8 cellular contexts compared by ENCODE assay signal in the genomic region with DNA sequence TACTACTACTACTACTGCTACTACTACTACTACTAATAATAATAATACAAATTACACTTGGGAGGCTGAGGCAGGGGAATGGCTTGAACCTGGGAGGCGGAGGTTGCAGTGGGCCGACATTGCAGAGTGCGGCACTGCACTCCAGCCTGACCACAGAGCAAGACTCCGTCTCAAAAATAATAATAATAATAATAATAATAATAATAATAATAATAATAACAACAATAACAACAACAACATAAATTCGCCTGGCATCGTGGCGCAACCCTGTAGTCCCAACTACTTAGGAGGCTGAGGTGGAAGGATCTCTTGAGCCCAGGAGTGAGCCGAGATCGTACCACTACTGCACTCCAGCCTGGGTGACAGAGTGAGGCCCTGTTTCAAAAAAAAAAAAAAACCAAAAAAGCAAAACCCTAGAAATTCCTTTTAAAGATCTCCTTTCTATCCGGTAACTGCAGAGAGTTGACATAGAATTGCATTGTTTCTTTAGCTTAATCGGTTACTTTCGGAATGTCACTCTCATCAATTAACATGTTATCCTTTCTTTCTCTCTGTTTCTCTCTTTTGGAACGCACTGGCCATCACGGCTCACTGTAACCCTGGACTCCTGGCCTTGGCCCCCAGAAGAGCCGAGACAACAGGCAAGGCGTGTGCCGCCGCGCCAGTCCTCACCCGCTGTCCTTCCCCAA. TPM values are rescaled to one million over a fixed set of nuclear protein-coding genes. Genes with fewer than 3 reads are reported as not detected.
A peak's percentile ranks its signal among the peaks of the same experiment; 100 is the strongest.
DNase-seq lines count a peak whose midpoint lies in the region; TF ChIP-seq lines count a peak whose summit lies in the region.

No MANE protein-coding gene starts in this region.

- TF ChIP-seq CTCF in GM12865 (IDR thresholded peaks at IDR 0.05; ENCODE audit: insufficient read depth, low read depth, low read length, missing control alignments) (no peak), fibroblast of mammary gland (conservative IDR thresholded peaks at IDR 0.05; ENCODE audit: control insufficient read depth, insufficient read depth, low read depth, low read length) (no peak)

- H3K27me3 ChIP-seq in SJCRH30: no peaks in the 10 kb centered on the region

- H3K4me1 ChIP-seq in SJCRH30: 0 out of 2 replicates have a peak, but pooled peaks cover 2% of the 10 kb centered on the region

- H3K4me3 ChIP-seq in GM12865 (ENCODE audit: low read depth, low read length): peak overlapping the region; percentile 55
- H3K4me3 ChIP-seq in SJCRH30: peak overlapping the region; percentile 90
- peak overlapping the region; percentile 65 for H3K4me3 ChIP-seq in fibroblast of mammary gland (ENCODE audit: control insufficient read depth, low read depth, low read length)

- DNase-seq in GM12865 (ENCODE audit: low read depth): no peak
- no peak for DNase-seq in SJCRH30
- DNase-seq in fibroblast of mammary gland (ENCODE audit: low read depth): no peak
- peak; percentile 2 for DNase-seq in renal cortical epithelial cell (ENCODE audit: low read depth)
- DNase-seq in inferior parietal cortex (ENCODE audit: extremely low spot score): no peak
- no peak for DNase-seq in NCI-H1105 (lab: John Stamatoyannopoulos, UW)
- no peak for DNase-seq in NCI-H2029 (lab: John Stamatoyannopoulos, UW)
- no peak for DNase-seq in NCI-H2029 treated with DMSO at 0.1 percent for 48 hours (lab: John Stamatoyannopoulos, UW)

- peak overlapping the region; percentile 86 for H3K27ac ChIP-seq in SJCRH30

- H3K36me3 ChIP-seq in SJCRH30: no peaks in the 10 kb centered on the region

- H3K9me3 ChIP-seq in SJCRH30 (replicated peaks): no peaks in the 10 kb centered on the region

RNA-seq across cellular contexts. Expression of gene PHYH, which starts 1.0 kb away (rescaled TPM):
- 12.8 and 14.1 TPM in 2 replicates for total RNA-seq in SJCRH30 (2014; rRNA removed; shearing (Covaris generic))
- total RNA-seq in renal cortical epithelial cell: 11.6 and 25.1 TPM in 2 replicates

RNA-seq across cellular contexts. Expression of gene SEPHS1, which starts 49.2 kb away (rescaled TPM):
- total RNA-seq in SJCRH30 (2014; rRNA removed; shearing (Covaris generic)): 106 and 109 TPM in 2 replicates
- total RNA-seq in renal cortical epithelial cell: 29.0 and 42.9 TPM in 2 replicates
